ENCODE assay signal across 1 cellular context in the genomic region with DNA sequence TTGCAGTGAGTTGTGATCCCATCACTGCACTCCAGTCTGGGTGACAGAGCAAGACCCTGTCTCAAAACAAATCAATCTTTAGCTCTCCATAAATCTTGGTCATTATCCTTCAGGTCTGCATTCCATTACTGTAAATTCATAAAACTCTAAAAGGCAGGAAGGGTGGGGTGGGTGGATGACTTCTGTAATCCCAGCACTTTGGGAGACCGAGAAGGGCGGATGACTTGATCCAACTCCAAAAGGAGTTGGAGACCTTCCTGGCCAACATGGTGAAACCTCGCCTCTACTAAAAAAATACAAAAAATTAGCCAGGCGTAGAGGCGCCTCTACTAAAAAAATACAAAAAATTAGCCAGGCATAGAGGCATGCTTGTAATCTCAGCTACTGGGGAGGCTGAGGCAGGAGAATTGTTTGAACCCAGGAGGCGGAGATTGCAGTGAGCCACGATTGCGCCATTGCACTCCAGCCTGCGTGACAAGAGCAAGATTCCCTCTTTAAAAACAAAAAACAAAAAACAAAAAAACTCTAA.
TF ChIP-seq lines count a peak whose summit lies in the region.

No MANE protein-coding gene starts in this region.

TF ChIP-seq in GM23338, 12 proteins besides CTCF, POLR2A, EP300 and RAD21 (continued from another document):
- TF ChIP-seq ZNF462 (CRISPR knock-in tag; IDR thresholded peaks at IDR 0.05), result no peak
- TF ChIP-seq EZH2phosphoT487 (IDR thresholded peaks at IDR 0.05; ENCODE audit: unreplicated experiment), result no peak
- TF ChIP-seq JUNB (IDR thresholded peaks at IDR 0.05; ENCODE audit: unreplicated experiment), result no peak
- no peak for TF ChIP-seq CREB1 (CRISPR knock-in tag; IDR thresholded peaks at IDR 0.05; ENCODE audit: low read depth)
- TF ChIP-seq EZH2 (IDR thresholded peaks at IDR 0.05; ENCODE audit: low read depth, unreplicated experiment), result no peak
